Comparison of ENCODE assay signal across 24 cellular contexts in the genomic region with DNA sequence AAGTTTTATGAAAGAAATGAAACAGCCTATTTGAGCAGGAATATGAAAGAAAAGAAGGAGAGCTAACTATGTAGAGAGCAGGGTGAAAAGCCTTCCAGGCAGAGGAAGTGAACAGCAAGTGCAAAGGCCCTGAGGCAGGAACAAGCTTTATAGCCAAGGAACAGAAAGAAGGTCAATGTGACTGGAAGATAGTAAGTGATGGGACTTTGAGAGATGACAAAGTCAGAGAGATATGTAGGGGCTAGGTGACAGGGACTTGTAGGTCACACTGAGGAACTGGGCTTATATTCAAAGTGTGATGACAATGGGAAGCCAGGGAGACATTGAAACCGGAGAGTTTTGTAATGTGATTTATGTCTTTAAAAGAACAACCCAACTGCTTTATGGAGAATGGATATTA. TPM values are rescaled to one million over a fixed set of nuclear protein-coding genes. Genes with fewer than 3 reads are reported as not detected.
"Had no signal": no experiment of that assay in that cellular context is flagged by ENCODE, and none has a peak within 500 bp of the region (broad histone marks: within the 10 kb centered on the region; RNA-seq: fewer than 3 reads in every experiment).

No MANE protein-coding gene starts in this region.

- FAIRE-seq: bronchial epithelial cell, urothelium cell line had no signal

- H3K9me3 Mint-ChIP-seq: activated CD8-positive, alpha-beta T cell treated with anti-CD3 and anti-CD28 coated beads for 36 hours; activated naive CD4-positive, alpha-beta T cell treated with anti-CD3 and anti-CD28 coated beads, Interleukin-2, amount 50 U/mL, for 24 hours; activated T-helper 2 cell treated with anti-CD3 and anti-CD28 coated beads, Interferon-gamma antibody, Interleukin-2, Interleukin-4, amounts not matched to agents 10 μg/mL and 5 μg/mL and 100 μg/mL, durations not matched to agents 14 hours and 24 hours and 36 hours; central memory CD8-positive, alpha-beta T cell; naive thymus-derived CD4-positive, alpha-beta T cell; neural crest cell had no signal

- H3K36me3 Mint-ChIP-seq: activated naive CD4-positive, alpha-beta T cell treated with anti-CD3 and anti-CD28 coated beads, Interleukin-2, amount 50 U/mL, for 24 hours; naive thymus-derived CD4-positive, alpha-beta T cell had no signal

- H3K4me1 ChIP-seq: colonic mucosa, foreskin keratinocyte, testis had no signal

- H3K9me3 ChIP-seq: colonic mucosa, heart right ventricle, testis had no signal

- H3K27ac Mint-ChIP-seq: activated CD8-positive, alpha-beta T cell treated with anti-CD3 and anti-CD28 coated beads for 36 hours; activated naive CD4-positive, alpha-beta T cell treated with anti-CD3 and anti-CD28 coated beads, Interleukin-2, amount 50 U/mL, for 24 hours; activated T-helper 2 cell treated with anti-CD3 and anti-CD28 coated beads, Interferon-gamma antibody, Interleukin-2, Interleukin-4, amounts not matched to agents 10 μg/mL and 5 μg/mL and 100 μg/mL, durations not matched to agents 14 hours and 24 hours and 36 hours; naive thymus-derived CD4-positive, alpha-beta T cell had no signal

- H3K27me3 ChIP-seq: colonic mucosa, foreskin keratinocyte, heart right ventricle, testis had no signal

- H3K36me3 ChIP-seq: colonic mucosa, heart right ventricle had no signal

- H3K27ac ChIP-seq: colonic mucosa, foreskin keratinocyte, testis had no signal

- H3K4me3 Mint-ChIP-seq: activated CD8-positive, alpha-beta T cell treated with anti-CD3 and anti-CD28 coated beads for 36 hours; activated naive CD4-positive, alpha-beta T cell treated with anti-CD3 and anti-CD28 coated beads, Interleukin-2, amount 50 U/mL, for 24 hours; central memory CD8-positive, alpha-beta T cell; naive thymus-derived CD4-positive, alpha-beta T cell; neural crest cell had no signal

- H3K4me1 Mint-ChIP-seq: activated naive CD4-positive, alpha-beta T cell treated with anti-CD3 and anti-CD28 coated beads, Interleukin-2, amount 50 U/mL, for 24 hours; central memory CD8-positive, alpha-beta T cell; naive thymus-derived CD4-positive, alpha-beta T cell had no signal

- H3K4me3 ChIP-seq: colonic mucosa, heart right ventricle, testis had no signal

- DNase-seq: activated CD4-positive, alpha-beta T cell treated with anti-CD3 and anti-CD28 coated beads for 1 hour; activated CD4-positive, alpha-beta T cell treated with anti-CD3 and anti-CD28 coated beads, Interleukin-2, amount 50 U/mL, for 1 hour; activated CD8-positive, alpha-beta T cell treated with anti-CD3 and anti-CD28 coated beads for 36 hours; activated T-cell treated with anti-CD3 and anti-CD28 coated beads, Interleukin-2, amount 50 U/mL, for 48 hours; colonic mucosa; effector CD8-positive, alpha-beta T cell; erythroblast; foreskin keratinocyte; heart right ventricle; midbrain; naive thymus-derived CD4-positive, alpha-beta T cell; nucleus accumbens; right cardiac atrium; stimulated activated CD4-positive, alpha-beta T cell treated with anti-CD3 and anti-CD28 coated beads, Interleukin-2, amount 100 ng/mL, for 48 hours; stimulated activated naive CD4-positive, alpha-beta T cell treated with Interleukin-2 at 50 U/mL for 16 hours; T-helper 2 cell; testis; trophoblast cell had no signal

RNA-seq across cellular contexts. Expression of a gene that starts 18.9 kb away (rescaled TPM):
- total RNA-seq: activated CD8-positive, alpha-beta T cell treated with anti-CD3 and anti-CD28 coated beads for 36 hours; activated T-helper 2 cell treated with anti-CD3 and anti-CD28 coated beads, Interferon-gamma antibody, Interleukin-2, Interleukin-4, amounts not matched to agents 10 μg/mL and 5 μg/mL and 100 μg/mL, durations not matched to agents 14 hours and 24 hours and 36 hours; naive thymus-derived CD4-positive, alpha-beta T cell had no signal
- polyA plus RNA-seq: foreskin keratinocyte; naive thymus-derived CD4-positive, alpha-beta T cell had no signal
